In the genomic region with DNA sequence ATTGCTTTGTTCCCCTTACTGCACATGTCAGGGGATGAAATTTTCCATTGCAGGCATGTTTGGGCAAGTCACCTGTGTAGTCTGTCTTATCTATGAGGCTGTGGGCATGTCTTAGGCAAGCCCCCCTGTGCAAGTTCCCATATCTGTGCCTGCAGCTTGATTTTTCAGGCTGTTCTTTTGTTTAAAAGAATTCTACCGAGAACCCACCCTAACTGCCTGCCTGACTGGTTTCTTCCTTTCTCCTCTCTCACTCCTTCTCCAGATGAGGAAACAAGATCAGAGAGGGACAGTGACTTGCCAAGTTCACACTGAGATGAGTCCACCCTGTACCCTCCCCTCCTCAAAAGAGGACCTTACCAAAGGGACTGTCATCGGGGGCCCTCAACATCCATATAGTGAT, we compare ENCODE assay signal across 2 cellular contexts.
TF ChIP-seq lines count a peak whose summit lies in the region.

No MANE protein-coding gene starts in this region.

TF ChIP-seq in H1, 55 proteins besides CTCF, POLR2A, EP300 and RAD21:
- TF ChIP-seq TBP (IDR thresholded peaks at IDR 0.05; ENCODE audit: low read depth, low read length) = no peak
- no peak for TF ChIP-seq BRCA1 (IDR thresholded peaks at IDR 0.05; ENCODE audit: low read depth, low read length)
- TF ChIP-seq NANOG (IDR thresholded peaks at IDR 0.05; ENCODE audit: insufficient read depth, low read depth, low read length, poor library complexity, severe bottlenecking) = no peak
- TF ChIP-seq, protein P1, sequence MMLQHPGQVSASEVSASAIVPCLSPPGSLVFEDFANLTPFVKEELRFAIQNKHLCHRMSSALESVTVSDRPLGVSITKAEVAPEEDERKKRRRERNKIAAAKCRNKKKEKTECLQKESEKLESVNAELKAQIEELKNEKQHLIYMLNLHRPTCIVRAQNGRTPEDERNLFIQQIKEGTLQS (IDR thresholded peaks at IDR 0.05; ENCODE audit: insufficient read depth, low read depth, low read length) = no peak
- no peak for TF ChIP-seq GABPA (IDR thresholded peaks at IDR 0.05; ENCODE audit: borderline replicate concordance, insufficient read depth, low read length)
- no peak for TF ChIP-seq KDM5A (IDR thresholded peaks at IDR 0.05; ENCODE audit: low read length)
- TF ChIP-seq TCF12 (IDR thresholded peaks at IDR 0.05; ENCODE audit: low read depth, low read length) = no peak
- no peak for TF ChIP-seq TAF7 (optimal IDR thresholded peaks at IDR 0.05; ENCODE audit: borderline replicate concordance, low read depth, low read length)
- TF ChIP-seq SUZ12 (IDR thresholded peaks at IDR 0.05; ENCODE audit: low read length) = no peak
- no peak for TF ChIP-seq TEAD4 (IDR thresholded peaks at IDR 0.05; ENCODE audit: low read depth, low read length)
- no peak for TF ChIP-seq RXRA (IDR thresholded peaks at IDR 0.05; ENCODE audit: insufficient read depth, low read depth, low read length)
- no peak for TF ChIP-seq ZNF274 (IDR thresholded peaks at IDR 0.05; ENCODE audit: borderline replicate concordance, extremely low read depth, low read length)
- TF ChIP-seq BACH1 (IDR thresholded peaks at IDR 0.05; ENCODE audit: low read length) = no peak
- TF ChIP-seq YY1 (IDR thresholded peaks at IDR 0.05; ENCODE audit: low read depth, low read length) = no peak
- TF ChIP-seq, protein P2, sequence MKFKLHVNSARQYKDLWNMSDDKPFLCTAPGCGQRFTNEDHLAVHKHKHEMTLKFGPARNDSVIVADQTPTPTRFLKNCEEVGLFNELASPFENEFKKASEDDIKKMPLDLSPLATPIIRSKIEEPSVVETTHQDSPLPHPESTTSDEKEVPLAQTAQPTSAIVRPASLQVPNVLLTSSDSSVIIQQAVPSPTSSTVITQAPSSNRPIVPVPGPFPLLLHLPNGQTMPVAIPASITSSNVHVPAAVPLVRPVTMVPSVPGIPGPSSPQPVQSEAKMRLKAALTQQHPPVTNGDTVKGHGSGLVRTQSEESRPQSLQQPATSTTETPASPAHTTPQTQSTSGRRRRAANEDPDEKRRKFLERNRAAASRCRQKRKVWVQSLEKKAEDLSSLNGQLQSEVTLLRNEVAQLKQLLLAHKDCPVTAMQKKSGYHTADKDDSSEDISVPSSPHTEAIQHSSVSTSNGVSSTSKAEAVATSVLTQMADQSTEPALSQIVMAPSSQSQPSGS (IDR thresholded peaks at IDR 0.05; ENCODE audit: low read length) = no peak
- TF ChIP-seq MAFK (IDR thresholded peaks at IDR 0.05; ENCODE audit: low read depth, low read length) = no peak
- no peak for TF ChIP-seq POU5F1 (IDR thresholded peaks at IDR 0.05; ENCODE audit: low read depth, low read length)
- no peak for TF ChIP-seq HDAC2 (IDR thresholded peaks at IDR 0.05; ENCODE audit: borderline replicate concordance in 1 of 2, low read depth in 2 of 2, low read length in 2 of 2)
- no peak for TF ChIP-seq CBX8 (IDR thresholded peaks at IDR 0.05; ENCODE audit: borderline replicate concordance, low read depth, low read length)

TF ChIP-seq in SK-N-SH, 30 proteins besides CTCF, POLR2A, EP300 and RAD21:
- TF ChIP-seq, protein P3, sequence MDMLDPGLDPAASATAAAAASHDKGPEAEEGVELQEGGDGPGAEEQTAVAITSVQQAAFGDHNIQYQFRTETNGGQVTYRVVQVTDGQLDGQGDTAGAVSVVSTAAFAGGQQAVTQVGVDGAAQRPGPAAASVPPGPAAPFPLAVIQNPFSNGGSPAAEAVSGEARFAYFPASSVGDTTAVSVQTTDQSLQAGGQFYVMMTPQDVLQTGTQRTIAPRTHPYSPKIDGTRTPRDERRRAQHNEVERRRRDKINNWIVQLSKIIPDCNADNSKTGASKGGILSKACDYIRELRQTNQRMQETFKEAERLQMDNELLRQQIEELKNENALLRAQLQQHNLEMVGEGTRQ (IDR thresholded peaks at IDR 0.05; ENCODE audit: borderline replicate concordance, low read depth, low read length) = no peak
- TF ChIP-seq MEF2A (IDR thresholded peaks at IDR 0.05; ENCODE audit: borderline replicate concordance, low read depth) (no peak), POLR2AphosphoS5 (IDR thresholded peaks at IDR 0.05; ENCODE audit: low read depth, low read length) (no peak), JUND (IDR thresholded peaks at IDR 0.05) (no peak), NFIC (IDR thresholded peaks at IDR 0.05; ENCODE audit: borderline replicate concordance) (no peak), RXRA (IDR thresholded peaks at IDR 0.05; ENCODE audit: borderline replicate concordance, low read depth) (no peak), RFX5 (IDR thresholded peaks at IDR 0.05; ENCODE audit: low read length) (no peak), EZH2phosphoT487 (IDR thresholded peaks at IDR 0.05; ENCODE audit: borderline replicate concordance, low read depth) (no peak)
- TF ChIP-seq, protein P4, sequence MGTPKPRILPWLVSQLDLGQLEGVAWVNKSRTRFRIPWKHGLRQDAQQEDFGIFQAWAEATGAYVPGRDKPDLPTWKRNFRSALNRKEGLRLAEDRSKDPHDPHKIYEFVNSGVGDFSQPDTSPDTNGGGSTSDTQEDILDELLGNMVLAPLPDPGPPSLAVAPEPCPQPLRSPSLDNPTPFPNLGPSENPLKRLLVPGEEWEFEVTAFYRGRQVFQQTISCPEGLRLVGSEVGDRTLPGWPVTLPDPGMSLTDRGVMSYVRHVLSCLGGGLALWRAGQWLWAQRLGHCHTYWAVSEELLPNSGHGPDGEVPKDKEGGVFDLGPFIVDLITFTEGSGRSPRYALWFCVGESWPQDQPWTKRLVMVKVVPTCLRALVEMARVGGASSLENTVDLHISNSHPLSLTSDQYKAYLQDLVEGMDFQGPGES (IDR thresholded peaks at IDR 0.05; ENCODE audit: low read depth, low read length) = no peak
